In the genomic region with DNA sequence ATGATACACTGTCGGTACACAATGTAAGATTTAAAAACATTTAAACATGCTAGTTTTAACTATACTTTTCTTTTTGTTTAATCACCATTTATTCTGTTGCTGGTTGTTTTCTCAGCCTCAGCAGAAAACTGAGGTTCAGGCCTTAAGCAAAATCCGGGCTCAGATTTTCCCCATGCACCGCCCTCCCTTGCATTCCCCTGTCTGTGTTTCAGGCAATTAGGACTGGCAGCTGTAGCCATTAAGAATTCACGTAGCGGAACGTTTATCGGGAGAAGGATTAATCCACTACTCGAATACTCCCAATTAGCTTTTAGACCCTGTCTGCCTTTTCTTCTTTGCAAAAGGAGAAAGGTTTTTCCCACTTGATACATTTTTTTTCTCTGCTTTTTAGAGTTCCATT, we compare ENCODE assay signal across 25 cellular contexts.
DNase-seq lines count a peak whose midpoint lies in the region; ATAC-seq and TF ChIP-seq lines count a peak whose summit lies in the region.
"Had no signal": no experiment of that assay in that cellular context is flagged by ENCODE, and none has a peak within 500 bp of the region (broad histone marks: within the 10 kb centered on the region; RNA-seq: fewer than 3 reads in every experiment).

No MANE protein-coding gene starts in this region.

- intact Hi-C loops in A673 (cut with micrococcal nuclease; ENCODE audit: unreplicated experiment) = no loop called here
- intact Hi-C loops in IMR-90 (cut with micrococcal nuclease) = no loop called here
- intact Hi-C loops in dorsolateral prefrontal cortex (cut with DNase I) = no loop called here
- intact Hi-C loops in Right ventricle myocardium superior (cut with DNase I) = no loop called here
- intact Hi-C loops in prostate gland (cut with DNase I) = no loop called here

- H4K5ac ChIP-seq in IMR-90 (ENCODE audit: low read depth, low read length) = no peak overlapping the region

- H3K27ac ChIP-seq in A673 (ENCODE audit: low read depth, low read length, poor library complexity, severe bottlenecking) (no peak overlapping the region), IMR-90 (ENCODE audit: insufficient read depth, low read length) (no peak overlapping the region), dorsolateral prefrontal cortex (peak overlapping the region in 55 of 59 donors; percentile 0 to 90 (median 75)), prostate gland (no peak overlapping the region)
- H3K27ac ChIP-seq: psoas muscle had no signal

- H3K4me3 ChIP-seq in A673 (ENCODE audit: low read depth, low read length, poor library complexity, severe bottlenecking) (no peak overlapping the region), IMR-90 (ENCODE audit: insufficient read depth, low read depth, low read length) (no peak overlapping the region), dorsolateral prefrontal cortex (peak overlapping the region in 13 of 59 donors; percentile 3 to 50 (median 14)), prostate gland (no peak overlapping the region)
- H3K4me3 ChIP-seq: GM12878, psoas muscle, SJSA1, tibial nerve had no signal

- no peak overlapping the region for H2BK5ac ChIP-seq in IMR-90 (ENCODE audit: low read depth, low read length, poor library complexity, severe bottlenecking)

- H3K23ac ChIP-seq in IMR-90 (ENCODE audit: low read depth, low read length) = no peak overlapping the region

- H3K9ac ChIP-seq in IMR-90 (ENCODE audit: low read depth, low read length) = no peak overlapping the region

- no peaks in the 10 kb centered on the region for H4K20me1 ChIP-seq in IMR-90 (ENCODE audit: insufficient read depth, low read length)

- dilution Hi-C loops in IMR-90 (cut with HindIII; ENCODE audit: low sequenced_read_pairs, unreplicated experiment) = no loop called here

- no peak overlapping the region for H3K4me2 ChIP-seq in IMR-90 (ENCODE audit: low read depth, low read length)

- peak overlapping the region; percentile 40; the same call in 1 of the 2 replicates for H3K14ac ChIP-seq in IMR-90 (replicated peaks; ENCODE audit: low read depth, low read length)

- H3K4ac ChIP-seq in IMR-90 (ENCODE audit: low read depth, low read length) = no peak overlapping the region

- H3K36me3 ChIP-seq in A673 (ENCODE audit: insufficient read depth, low read length, poor library complexity, severe bottlenecking) (no peaks in the 10 kb centered on the region), IMR-90 (ENCODE audit: control insufficient read depth, insufficient read depth, low read length) (no peaks in the 10 kb centered on the region), prostate gland (no peaks in the 10 kb centered on the region)
- H3K36me3 ChIP-seq: tibial nerve had no signal

- DNase-seq in A673 (ENCODE audit: low spot score) (peak; percentile 25), IMR-90 (no peak), NCI-H2171 treated with DMSO at 0.1 percent for 48 hours (lab: John Stamatoyannopoulos, UW) (peak; percentile 74), dorsolateral prefrontal cortex (no peak), Right ventricle myocardium superior (no peak), HPDE6-E6E7 (ENCODE audit: extremely low spot score) (no peak), prostate gland (ENCODE audit: low spot score) (no peak)
- DNase-seq: activated CD4-positive, alpha-beta T cell treated with anti-CD3 and anti-CD28 coated beads, Interleukin-2, amount 50 U/mL, for 1 hour; activated CD8-positive, alpha-beta memory T cell treated with anti-CD3 and anti-CD28 coated beads, Interleukin-2, amount 50 U/mL, for 4 hours; endodermal cell; glutamatergic neuron; KBM-7; NCI-H526; psoas muscle; small intestine; stimulated activated CD4-positive, alpha-beta T cell treated with anti-CD3 and anti-CD28 coated beads, Interleukin-2, amount 100 ng/mL, for 48 hours; stimulated activated naive CD4-positive, alpha-beta T cell treated with Interleukin-2 at 50 U/mL for 16 hours; T-helper 17 cell had no signal

- no peaks in the 10 kb centered on the region for H3K9me3 ChIP-seq in A673 (ENCODE audit: low read depth, low read length, poor library complexity, severe bottlenecking)
- no peaks in the 10 kb centered on the region for H3K9me3 ChIP-seq in IMR-90 (ENCODE audit: control insufficient read depth, insufficient read depth, low read length)
- no peaks in the 10 kb centered on the region for H3K9me3 ChIP-seq in prostate gland
- H3K9me3 ChIP-seq: psoas muscle had no signal

- no peak overlapping the region for H2AFZ ChIP-seq in IMR-90 (replicated peaks; ENCODE audit: low read length, poor library complexity)

- TF ChIP-seq RAD21 in IMR-90 (IDR thresholded peaks at IDR 0.05; ENCODE audit: low read length) = no peak

- CTCF ChIA-PET in A673 (lab: Charles Lee) (no interaction called here), IMR-90 (lab: Yijun Ruan, JAX) (no interaction called here)

- POLR2A ChIA-PET in A673 (lab: Charles Lee; ENCODE audit: low non-redundant PET) = no interaction called here
- POLR2A ChIA-PET in IMR-90 (lab: Charles Lee; ENCODE audit: unreplicated experiment) = no interaction called here

- peaks cover 9% of the 10 kb centered on the region for H3K9me1 ChIP-seq in IMR-90 (ENCODE audit: insufficient read depth, low read length)

- H4K91ac ChIP-seq in IMR-90 (ENCODE audit: insufficient read depth, low read depth, low read length) = no peak overlapping the region

- no peak for TF ChIP-seq POLR2A in IMR-90 (IDR thresholded peaks at IDR 0.05; ENCODE audit: low read depth, low read length)
- no peak for TF ChIP-seq POLR2A in prostate gland (IDR thresholded peaks at IDR 0.05)

- ATAC-seq in IMR-90 (ENCODE audit: low read depth) = no peak
- ATAC-seq in Right ventricle myocardium superior (ENCODE audit: poor library complexity) = no peak
- no peak for ATAC-seq in HG03045 (IDR thresholded peaks at IDR 0.05; ENCODE audit: unreplicated experiment)
- ATAC-seq: GM12878; left lobe of liver; natural killer cell treated with Interleukin-12 subunit alpha and Interleukin-12 subunit beta and Interleukin-15 and Interleukin-18, amount 100 ng/mL, for 72 hours; Panc1; psoas muscle; T-helper 17 cell had no signal

- H3K56ac ChIP-seq in IMR-90 (ENCODE audit: extremely low read depth, insufficient read depth, low read length) = no peak overlapping the region; the same call in 1 of the 2 replicates

- H3K27me3 ChIP-seq in A673 (replicated peaks; ENCODE audit: insufficient read depth, low read depth, low read length, poor library complexity) = no peaks in the 10 kb centered on the region
- no peaks in the 10 kb centered on the region for H3K27me3 ChIP-seq in IMR-90 (ENCODE audit: control insufficient read depth, insufficient read depth, low read length)
- H3K27me3 ChIP-seq in dorsolateral prefrontal cortex = no peaks in the 10 kb centered on the region
- H3K27me3 ChIP-seq in prostate gland (replicated peaks; ENCODE audit: insufficient read depth) = no peaks in the 10 kb centered on the region
- H3K27me3 ChIP-seq: SJSA1, tibial nerve had no signal

- peaks cover 36 to 58% of the 10 kb centered on the region in 2 experiments for H3K79me1 ChIP-seq in IMR-90 (ENCODE audit: low read depth in 1 of 2, low read length in 2 of 2)

- H3K4me1 ChIP-seq in A673 (ENCODE audit: insufficient read depth, low read length, poor library complexity, severe bottlenecking) (peaks cover 13% of the 10 kb centered on the region), IMR-90 (ENCODE audit: control insufficient read depth, insufficient read depth, low read length) (peaks cover 6% of the 10 kb centered on the region), prostate gland (replicated peaks) (no peaks in the 10 kb centered on the region)

- 100% methylated on average over 2 of the region's 8 CpGs; no CpG with 5 or more reads in 1 of the 2 experiments for WGBS in IMR-90 (ENCODE audit: extremely low coverage in 2 of 2, insufficient read length in 1 of 2), 2 experiments
- WGBS in prostate gland = 94% methylated on average over 8 of the region's 8 CpGs

- H3K18ac ChIP-seq in IMR-90 (ENCODE audit: low read depth, low read length) = no peak overlapping the region

- H2BK120ac ChIP-seq in IMR-90 (ENCODE audit: low read depth, low read length) = no peak overlapping the region

- no peak overlapping the region for H2BK20ac ChIP-seq in IMR-90 (ENCODE audit: low read depth, low read length)

- H4K8ac ChIP-seq in IMR-90 (ENCODE audit: low read depth in 2 of 2, low read length in 2 of 2) = no peak overlapping the region

- H2BK15ac ChIP-seq in IMR-90 (ENCODE audit: low read depth, low read length) = no peak overlapping the region

- no peak for TF ChIP-seq CTCF in A673 (conservative IDR thresholded peaks at IDR 0.05; ENCODE audit: low read depth, low read length)
- TF ChIP-seq CTCF in IMR-90 (conservative IDR thresholded peaks at IDR 0.05; ENCODE audit: low read depth, low read length) = no peak
- TF ChIP-seq CTCF in dorsolateral prefrontal cortex (IDR thresholded peaks at IDR 0.05 in 54 of 56, conservative IDR thresholded peaks at IDR 0.05 in 2 of 56; ENCODE audit: low read depth in 1 of 56, partially characterized antibody in 56 of 56) = no peak
- no peak for TF ChIP-seq CTCF in prostate gland (IDR thresholded peaks at IDR 0.05)

- no peak overlapping the region for H2AK9ac ChIP-seq in IMR-90 (replicated peaks; ENCODE audit: low read depth, low read length, poor library complexity)

- H2AK5ac ChIP-seq in IMR-90 (ENCODE audit: low read depth, low read length) = no peak overlapping the region

- in situ Hi-C loops in IMR-90 (cut with MboI; ENCODE audit: low sequenced_read_pairs) = no loop called here

- no TSS peak for BruUV-seq in A673 (replicated peaks; lab: Mats Ljungman, UMichigan)
- no TSS peak for BruUV-seq in IMR-90 (replicated peaks; lab: Mats Ljungman, UMichigan)

TF ChIP-seq in IMR-90, 13 proteins besides CTCF, POLR2A, EP300 and RAD21 (continues in another document):
- TF ChIP-seq RCOR1 (IDR thresholded peaks at IDR 0.05; ENCODE audit: insufficient replicate concordance, low read length) (no peak), BHLHE40 (IDR thresholded peaks at IDR 0.05; ENCODE audit: low read depth, low read length) (no peak), MAZ (IDR thresholded peaks at IDR 0.05; ENCODE audit: borderline replicate concordance, low read depth, low read length) (no peak), MAFK (IDR thresholded peaks at IDR 0.05; ENCODE audit: low read depth, low read length) (no peak), SMC3 (IDR thresholded peaks at IDR 0.05; ENCODE audit: low read depth, low read length) (no peak), CHD1 (IDR thresholded peaks at IDR 0.05; ENCODE audit: low read depth, low read length) (no peak), CEBPB (IDR thresholded peaks at IDR 0.05; ENCODE audit: low read depth, low read length) (no peak), NFE2L2 (IDR thresholded peaks at IDR 0.05; ENCODE audit: low read depth, low read length) (no peak), FOS (IDR thresholded peaks at IDR 0.05; ENCODE audit: low read depth, low read length) (no peak), RFX5 (IDR thresholded peaks at IDR 0.05; ENCODE audit: low read depth, low read length) (no peak), MXI1 (IDR thresholded peaks at IDR 0.05; ENCODE audit: borderline replicate concordance, low read depth, low read length) (no peak)

Comparison
In these comparisons a context has a peak if more than half of its experiments do, and no peak if none do; other contexts are left out.
1. DNase-seq: peak in A673 (single experiment) and NCI-H2171 treated with DMSO at 0.1 percent for 48 hours (single experiment); none in IMR-90 (single experiment), dorsolateral prefrontal cortex (0 of 10), Right ventricle myocardium superior (single experiment), HPDE6-E6E7 (single experiment) and prostate gland (single experiment).
2. H3K27ac ChIP-seq: peak in dorsolateral prefrontal cortex (55 of 59); none in A673 (single experiment), IMR-90 (single experiment) and prostate gland (0 of 2).